In the genomic region with DNA sequence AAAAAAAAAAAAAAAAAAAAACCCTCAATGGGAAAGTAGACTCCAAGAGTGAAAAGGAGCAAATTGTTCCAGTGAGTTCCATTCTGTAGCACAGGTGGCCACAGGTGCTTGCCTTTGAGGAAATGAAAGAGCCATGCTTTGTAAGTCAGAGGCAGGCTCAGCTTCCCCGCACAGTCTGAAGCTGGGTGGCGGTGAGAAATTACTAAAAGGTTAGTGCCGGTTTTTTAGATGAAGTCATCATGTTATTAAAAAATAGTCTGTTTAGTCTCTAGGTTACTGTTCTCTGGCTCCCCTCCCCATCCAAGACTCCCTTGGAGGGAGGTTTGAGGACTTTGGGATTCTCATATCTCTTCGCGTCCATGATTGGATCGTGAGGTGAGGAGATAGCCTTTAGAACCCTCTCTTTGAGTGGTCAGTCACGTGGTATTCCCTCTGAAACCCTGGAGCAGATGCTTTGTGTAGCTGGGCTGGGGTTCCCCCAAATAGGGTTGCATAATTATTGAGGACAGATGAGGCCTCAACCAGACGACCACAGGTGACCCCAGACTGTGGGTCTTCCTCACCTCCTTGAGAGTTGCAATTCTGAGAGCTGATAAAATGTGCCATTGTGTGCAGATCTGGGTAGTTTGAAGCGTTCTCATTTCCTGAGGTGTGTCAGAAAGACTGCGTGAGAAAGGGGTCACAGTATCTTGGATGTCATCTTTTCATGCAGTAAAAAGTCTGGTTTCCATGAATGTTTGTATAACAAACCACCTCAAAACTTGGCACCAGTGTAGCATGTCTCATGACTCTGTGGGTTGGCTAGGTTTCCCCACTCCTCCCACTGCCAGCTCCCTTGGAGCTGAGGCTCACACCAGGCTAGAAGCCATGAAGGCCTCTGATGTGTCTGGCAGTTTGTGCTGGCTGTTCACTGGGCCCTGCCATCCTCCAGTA, we compare ENCODE assay signal across 8 cellular contexts. TPM values are rescaled to one million over a fixed set of nuclear protein-coding genes. Genes with fewer than 3 reads are reported as not detected.
DNase-seq lines count a peak whose midpoint lies in the region; ATAC-seq and TF ChIP-seq lines count a peak whose summit lies in the region.

No MANE protein-coding gene starts in this region.

- POLR2A ChIA-PET in AG04449 (lab: Yijun Ruan, JAX) (interaction anchor here (0.9 to 1.2 kb wide), 3 partner anchors 9 to 51 kb away, joined by 3 to 6 read pairs (median 5); partner anchors contain the start of genes OGDH and TMED4), A673 (lab: Charles Lee; ENCODE audit: low non-redundant PET) (no interaction called here)

- H3K4me3 ChIP-seq in AG04449 (ENCODE audit: low read depth, low read length) (no peak overlapping the region), stomach (no peak overlapping the region), A673 (ENCODE audit: low read depth, low read length, poor library complexity, severe bottlenecking) (no peak overlapping the region)

- H3K36me3 ChIP-seq in stomach (peaks cover 0 to 5% (median 4%) of the 10 kb centered on the region in 4 donors), A673 (ENCODE audit: insufficient read depth, low read length, poor library complexity, severe bottlenecking) (peaks cover 3% of the 10 kb centered on the region)

- H3K4me1 ChIP-seq in stomach = peaks cover 71 to 99% (median 81%) of the 10 kb centered on the region in 4 donors
- peaks cover 5% of the 10 kb centered on the region for H3K4me1 ChIP-seq in A673 (ENCODE audit: insufficient read depth, low read length, poor library complexity, severe bottlenecking)

- TF ChIP-seq CTCF in AG04449 (IDR thresholded peaks at IDR 0.05; ENCODE audit: insufficient read depth, low read length, missing control alignments) (no peak), stomach (IDR thresholded peaks at IDR 0.05) (no peak), A673 (conservative IDR thresholded peaks at IDR 0.05; ENCODE audit: low read depth, low read length) (no peak)

- H3K27me3 ChIP-seq in stomach (no peaks in the 10 kb centered on the region), A673 (replicated peaks; ENCODE audit: insufficient read depth, low read depth, low read length, poor library complexity) (no peaks in the 10 kb centered on the region)

- TF ChIP-seq POLR2A in stomach (IDR thresholded peaks at IDR 0.05) = no peak

- BruUV-seq in A673 (replicated peaks; lab: Mats Ljungman, UMichigan) = no TSS peak

- no peaks in the 10 kb centered on the region for H3K9me3 ChIP-seq in stomach
- no peaks in the 10 kb centered on the region for H3K9me3 ChIP-seq in A673 (ENCODE audit: low read depth, low read length, poor library complexity, severe bottlenecking)

- 32 to 48% (median 41%) methylated on average over 10 of the region's 10 CpGs for WGBS in stomach, 5 donors

- CTCF ChIA-PET in AG04449 (lab: Yijun Ruan, JAX) (no interaction called here), A673 (lab: Charles Lee) (interaction anchor here (0.6 to 0.7 kb wide), 2 partner anchors 123 to 390 kb away, joined by 5 to 8 read pairs; no protein-coding TSS in a partner anchor)

- ATAC-seq in GM19043 (IDR thresholded peaks at IDR 0.05; ENCODE audit: low read depth, unreplicated experiment) = peak; percentile 60
- ATAC-seq in HG03175 (IDR thresholded peaks at IDR 0.05; ENCODE audit: unreplicated experiment) = peak; percentile 57

- peak; percentile 79 for DNase-seq in AG04449 (ENCODE audit: low read depth, low spot score)
- peak; percentile 80 for DNase-seq in T-helper 22 cell (ENCODE audit: low read depth)
- peak; percentile 89 for DNase-seq in central memory CD4-positive, alpha-beta T cell
- DNase-seq in lung microvascular endothelial cell (ENCODE audit: low read depth in 2 of 2) = peak; percentile 95 to 96
- peak; percentile 85 for DNase-seq in stomach
- no peak for DNase-seq in A673 (ENCODE audit: low spot score)

- intact Hi-C loops in stomach (cut with DNase I; ENCODE audit: low total_unique reads) = no loop called here
- intact Hi-C loops in A673 (cut with micrococcal nuclease; ENCODE audit: unreplicated experiment) = no loop called here

- no peak for TF ChIP-seq EP300 in stomach (IDR thresholded peaks at IDR 0.05)

- H3K27ac ChIP-seq in stomach = peak overlapping the region; percentile 85 to 91 (median 87)
- no peak overlapping the region for H3K27ac ChIP-seq in A673 (ENCODE audit: low read depth, low read length, poor library complexity, severe bottlenecking)

RNA-seq across cellular contexts. Expression of gene OGDH, which starts 27.1 kb away (rescaled TPM):
- total RNA-seq in lung microvascular endothelial cell (28.1 and 39.9 TPM in 2 replicates), stomach (10 to 100 TPM; 21.6 to 92.0 (median 56.5) TPM), A673 (2021) (111 and 113 TPM in 2 replicates)
- 10 to 100 TPM; 19.8 to 31.8 (median 30.8) TPM for polyA plus RNA-seq in stomach

RNA-seq across cellular contexts. Expression of gene TMED4, which starts 51.5 kb away (rescaled TPM):
- total RNA-seq in lung microvascular endothelial cell (50.6 and 77.8 TPM in 2 replicates), stomach (100 to 1,000 TPM in 4 of 5 donors, 10 to 100 TPM in 1; 60.7 to 235 (median 111) TPM), A673 (2021) (77.6 and 79.5 TPM in 2 replicates)
- 10 to 100 TPM; 13.4 to 36.1 (median 24.5) TPM for polyA plus RNA-seq in stomach

RNA-seq across cellular contexts. Expression of gene DDX56, which starts 59.8 kb away (rescaled TPM):
- 37.0 and 40.7 TPM in 2 replicates for total RNA-seq in lung microvascular endothelial cell
- 10 to 100 TPM; 35.6 to 95.1 (median 47.4) TPM for total RNA-seq in stomach
- 10 to 100 TPM; 40.9 to 98.7 (median 63.7) TPM for polyA plus RNA-seq in stomach
- 119 and 147 TPM in 2 replicates for total RNA-seq in A673 (2021)
